Comparison of ENCODE assay signal across 9 cellular contexts in the genomic region with DNA sequence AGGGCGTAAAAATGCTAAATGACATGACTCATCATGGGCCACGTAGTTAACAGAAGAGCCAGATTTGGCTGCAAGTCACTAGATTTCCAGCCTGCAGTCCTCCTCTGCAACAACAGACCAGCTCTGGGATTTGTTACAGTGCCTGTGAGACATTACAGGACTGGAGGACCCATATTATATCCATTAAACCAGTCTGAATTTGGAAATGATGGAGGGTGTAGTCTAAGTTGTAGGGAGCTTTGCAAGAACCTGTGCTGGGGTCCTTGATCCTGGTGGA. TPM values are rescaled to one million over a fixed set of nuclear protein-coding genes. Genes with fewer than 3 reads are reported as not detected.
DNase-seq lines count a peak whose midpoint lies in the region; TF ChIP-seq lines count a peak whose summit lies in the region.
"Had no signal": no experiment of that assay in that cellular context is flagged by ENCODE, and none has a peak within 500 bp of the region (broad histone marks: within the 10 kb centered on the region; RNA-seq: fewer than 3 reads in every experiment).

No MANE protein-coding gene starts in this region.

- no peak overlapping the region for H2AFZ ChIP-seq in hepatocyte

- no peak overlapping the region for H3K4me2 ChIP-seq in hepatocyte

- DNase-seq in HS-5 (ENCODE audit: low read depth), result peak; percentile 69
- DNase-seq in astrocyte of the spinal cord (ENCODE audit: low read depth, low spot score), result peak; percentile 83
- peak; percentile 48 for DNase-seq in hepatocyte (ENCODE audit: low spot score)
- DNase-seq in superior temporal gyrus (ENCODE audit: extremely low spot score), result peak; percentile 47
- no peak for DNase-seq in H7
- no peak for DNase-seq in activated CD4-positive, alpha-beta T cell treated with anti-CD3 and anti-CD28 coated beads, Interleukin-2, amount 50 U/mL, for 4 hours
- DNase-seq in NCI-H2029 (lab: John Stamatoyannopoulos, UW), result no peak
- no peak for DNase-seq in GM13976 (ENCODE audit: low spot score)
- DNase-seq: left colon had no signal

- no peaks in the 10 kb centered on the region for H3K9me2 ChIP-seq in hepatocyte (replicated peaks; ENCODE audit: insufficient read depth)

- no peaks in the 10 kb centered on the region for H3K79me2 ChIP-seq in hepatocyte

- H3K36me3 ChIP-seq in hepatocyte (replicated peaks; ENCODE audit: insufficient read depth, low read depth), result no peaks in the 10 kb centered on the region
- no peaks in the 10 kb centered on the region for H3K36me3 ChIP-seq in H7 (replicated peaks; ENCODE audit: control insufficient read depth, insufficient read depth, low read length)

- no peaks in the 10 kb centered on the region for H4K20me1 ChIP-seq in hepatocyte (ENCODE audit: insufficient read depth, poor library complexity, severe bottlenecking)

- H3K9me3 ChIP-seq in hepatocyte (ENCODE audit: low read depth), result no peaks in the 10 kb centered on the region

- no peak overlapping the region for H3K27ac ChIP-seq in hepatocyte

- H3K4me3 ChIP-seq in astrocyte of the spinal cord (ENCODE audit: low read depth, low read length), result no peak overlapping the region
- no peak overlapping the region for H3K4me3 ChIP-seq in hepatocyte
- no peak overlapping the region for H3K4me3 ChIP-seq in H7 (ENCODE audit: insufficient read depth, low read depth, low read length)

- no peaks in the 10 kb centered on the region for H3K27me3 ChIP-seq in hepatocyte
- H3K27me3 ChIP-seq in H7 (ENCODE audit: control insufficient read depth, insufficient read depth, low read length), result no peaks in the 10 kb centered on the region

- 77% methylated on average over 2 of the region's 2 CpGs for WGBS in hepatocyte (ENCODE audit: low lambda C conversion rate, missing lambda C conversion rate)

- TF ChIP-seq CTCF in astrocyte of the spinal cord (IDR thresholded peaks at IDR 0.05; ENCODE audit: low read depth, low read length), result no peak
- no peak for TF ChIP-seq CTCF in hepatocyte (IDR thresholded peaks at IDR 0.05; ENCODE audit: poor library complexity)
- no peak for TF ChIP-seq CTCF in GM13976 (IDR thresholded peaks at IDR 0.05; ENCODE audit: borderline replicate concordance, control extremely low read depth, extremely low read depth, insufficient read depth, missing control alignments)

- in situ Hi-C loops in astrocyte of the spinal cord (cut with HindIII; ENCODE audit: low sequenced_read_pairs) (loop anchor here (25.0 kb wide), 1 partner anchor 124 kb away; no protein-coding TSS in a partner anchor), GM13976 (cut with MboI; ENCODE audit: low sequenced_read_pairs, unreplicated experiment) (no loop called here)

- peaks cover 4% of the 10 kb centered on the region for H3K4me1 ChIP-seq in hepatocyte (ENCODE audit: insufficient read depth)

RNA-seq across cellular contexts. Expression of a gene that starts 10.8 kb away (rescaled TPM):
- total RNA-seq in hepatocyte, result 2.1 and 4.1 TPM in 2 replicates
- 2.1 and 2.3 TPM in 2 replicates for polyA plus RNA-seq in hepatocyte
- 0.55 and 0.73 TPM in 2 replicates for total RNA-seq in H7 (2014; rRNA removed; shearing (Covaris generic))

RNA-seq across cellular contexts. Expression of a gene that starts 25.2 kb away (rescaled TPM):
- 102 and 125 TPM in 2 replicates for total RNA-seq in hepatocyte
- 60.4 and 65.8 TPM in 2 replicates for polyA plus RNA-seq in hepatocyte
- total RNA-seq in H7 (2014; rRNA removed; shearing (Covaris generic)), result 74.7 and 87.6 TPM in 2 replicates

Comparison
In these comparisons a context has a peak if more than half of its experiments do, and no peak if none do; other contexts are left out.
1. DNase-seq: peak in HS-5 (single experiment), astrocyte of the spinal cord (single experiment), hepatocyte (single experiment) and superior temporal gyrus (single experiment); none in H7 (single experiment), activated CD4-positive, alpha-beta T cell treated with anti-CD3 and anti-CD28 coated beads, Interleukin-2, amount 50 U/mL, for 4 hours (0 of 2), NCI-H2029 (single experiment) and GM13976 (single experiment).